9 cellular contexts compared by ENCODE assay signal in the genomic region with DNA sequence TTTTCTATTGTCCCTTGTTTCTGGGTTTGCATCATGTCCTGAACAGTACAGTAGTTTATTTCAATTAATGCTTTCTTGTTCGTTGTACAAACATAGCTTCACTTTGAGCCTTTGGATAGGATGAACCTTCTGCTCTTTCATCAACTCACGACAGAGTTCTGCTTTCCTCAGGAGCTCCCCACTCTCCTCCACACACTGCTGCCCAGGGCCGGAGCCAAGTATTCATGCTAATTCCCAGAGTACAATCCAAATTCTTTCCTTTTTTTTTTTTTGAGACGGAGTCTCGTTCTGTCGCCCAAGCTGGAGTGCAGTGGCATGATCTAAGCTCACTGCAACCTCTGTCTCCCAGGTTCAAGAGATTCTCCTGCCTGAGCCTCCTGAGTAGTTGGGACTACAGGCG.
"Had no signal": no experiment of that assay in that cellular context is flagged by ENCODE, and none has a peak within 500 bp of the region (broad histone marks: within the 10 kb centered on the region; RNA-seq: fewer than 3 reads in every experiment).

No MANE protein-coding gene starts in this region.

- H2AFZ ChIP-seq: GM23248 had no signal

- H3K9ac ChIP-seq: GM23248, KMS-11 had no signal

- H3K9me3 Mint-ChIP-seq: HFFc6 had no signal

- H3K27ac ChIP-seq: GM23248, KMS-11 had no signal

- H3K36me3 ChIP-seq: HAP-1 had no signal

- ATAC-seq: HCT116 had no signal

- H3K4me3 ChIP-seq: GM23248, HAP-1 had no signal

- H3K27ac Mint-ChIP-seq: HFFc6 had no signal

- H3K4me3 Mint-ChIP-seq: HFFc6 had no signal

- DNase-seq: GM23248, H7, HFFc6, IMR-90, Karpas-422, KBM-7 had no signal

- H3K4me1 ChIP-seq: HAP-1 had no signal

- H3K9me3 ChIP-seq: HAP-1 had no signal

- H3K4me2 ChIP-seq: KMS-11 had no signal
